ENCODE assay signal across 24 cellular contexts in the genomic region with DNA sequence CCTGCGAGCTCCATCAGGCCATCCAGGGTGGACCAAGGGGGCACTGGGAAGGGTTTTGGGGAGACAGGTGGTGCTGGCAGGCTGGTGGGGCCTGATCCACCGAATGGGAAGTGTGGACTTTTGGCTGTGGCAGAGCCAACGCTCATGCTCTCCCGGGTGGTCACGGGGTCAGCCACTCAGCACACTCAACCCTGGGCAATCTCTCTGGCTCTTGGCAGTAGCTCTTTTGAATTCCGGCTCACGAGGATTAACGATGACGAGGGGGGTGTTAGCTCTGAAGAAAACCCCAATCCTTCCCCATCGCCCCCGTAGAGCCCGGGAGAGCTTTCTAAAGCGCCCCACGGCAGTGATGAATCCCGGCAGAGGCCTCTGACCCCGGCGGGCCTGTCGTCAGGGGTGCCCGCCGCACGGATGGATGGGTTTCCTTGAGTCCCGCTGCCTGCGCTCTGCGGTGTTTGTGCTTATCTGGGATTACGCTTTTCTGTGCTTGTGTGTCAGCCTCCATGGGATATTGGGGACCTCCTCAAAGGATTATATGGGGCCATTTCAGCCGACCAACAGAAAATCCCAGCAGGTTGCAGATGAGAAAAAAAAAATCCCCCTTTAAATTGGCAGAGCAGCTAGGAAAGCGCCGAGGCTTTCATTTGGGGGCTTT.
"Had no signal": no experiment of that assay in that cellular context is flagged by ENCODE, and none has a peak within 500 bp of the region (broad histone marks: within the 10 kb centered on the region; RNA-seq: fewer than 3 reads in every experiment).

No MANE protein-coding gene starts in this region.

- H3K27ac Mint-ChIP-seq: memory B cell; natural killer cell; stimulated activated naive CD8-positive, alpha-beta T cell treated with anti-CD3 and anti-CD28 coated beads, Interleukin-15, amount 100 ng/mL, for 72 hours had no signal

- H3K36me3 Mint-ChIP-seq: memory B cell, natural killer cell had no signal

- H3K4me1 Mint-ChIP-seq: memory B cell; stimulated activated naive CD8-positive, alpha-beta T cell treated with anti-CD3 and anti-CD28 coated beads, Interleukin-15, amount 100 ng/mL, for 72 hours had no signal

- ATAC-seq: heart left ventricle; left ventricle myocardium superior; lower lobe of right lung; natural killer cell; pancreas; sciatic nerve; stimulated activated naive CD8-positive, alpha-beta T cell treated with anti-CD3 and anti-CD28 coated beads, Interleukin-15, amount 100 ng/mL, for 72 hours; upper lobe of right lung had no signal

- H3K4me3 ChIP-seq: coronary artery, heart left ventricle, hepatocyte, lower lobe of right lung, pancreas, right atrium auricular region, smooth muscle cell, suprapubic skin, transverse colon, upper lobe of right lung, uterus had no signal

- H3K4me3 Mint-ChIP-seq: memory B cell; natural killer cell; neural crest cell; stimulated activated naive CD8-positive, alpha-beta T cell treated with anti-CD3 and anti-CD28 coated beads, Interleukin-15, amount 100 ng/mL, for 72 hours had no signal

- H3K4me2 ChIP-seq: hepatocyte, smooth muscle cell had no signal

- H3K9me3 ChIP-seq: lower lobe of right lung, pancreas, right atrium auricular region, suprapubic skin, transverse colon, upper lobe of right lung, uterus had no signal

- H3K27ac ChIP-seq: coronary artery, heart left ventricle, hepatocyte, lower lobe of right lung, pancreas, right atrium auricular region, suprapubic skin, transverse colon, upper lobe of right lung, uterus had no signal

- H3K4me1 ChIP-seq: lower lobe of right lung, pancreas, suprapubic skin, transverse colon, upper lobe of right lung, uterus had no signal

- H2AFZ ChIP-seq: hepatocyte had no signal

- H3K36me3 ChIP-seq: heart left ventricle, lower lobe of right lung, pancreas, right atrium auricular region, suprapubic skin, transverse colon, upper lobe of right lung, uterus had no signal

- DNase-seq: dermis blood vessel endothelial cell; effector CD4-positive, alpha-beta T cell; left ventricle myocardium superior; lower lobe of right lung; natural killer cell; pancreas; stimulated activated CD4-positive, alpha-beta T cell treated with anti-CD3 and anti-CD28 coated beads, Interleukin-12 subunit alpha, Interleukin-12 subunit beta, amount 100 ng/mL, for 4 hours; stimulated activated CD4-positive, alpha-beta T cell treated with anti-CD3 and anti-CD28 coated beads, Interleukin-1b, Interleukin-23, amount 100 ng/mL, for 48 hours; stimulated activated CD4-positive, alpha-beta T cell treated with anti-CD3 and anti-CD28 coated beads, Interleukin-4, amount 100 ng/mL, for 1 hour; stimulated activated CD8-positive, alpha-beta memory T cell treated with anti-CD3 and anti-CD28 coated beads, Interleukin-4, amount 100 ng/mL, for 48 hours; stimulated activated naive CD4-positive, alpha-beta T cell; stimulated activated naive CD8-positive, alpha-beta T cell treated with anti-CD3 and anti-CD28 coated beads, Interleukin-15, amount 100 ng/mL, for 72 hours; transverse colon; upper lobe of right lung; uterus had no signal

- H3K79me2 ChIP-seq: hepatocyte had no signal

- H3K9me3 Mint-ChIP-seq: natural killer cell, neural crest cell had no signal

- H3K27me3 ChIP-seq: pancreas, right atrium auricular region, transverse colon, uterus had no signal
